In the genomic region with DNA sequence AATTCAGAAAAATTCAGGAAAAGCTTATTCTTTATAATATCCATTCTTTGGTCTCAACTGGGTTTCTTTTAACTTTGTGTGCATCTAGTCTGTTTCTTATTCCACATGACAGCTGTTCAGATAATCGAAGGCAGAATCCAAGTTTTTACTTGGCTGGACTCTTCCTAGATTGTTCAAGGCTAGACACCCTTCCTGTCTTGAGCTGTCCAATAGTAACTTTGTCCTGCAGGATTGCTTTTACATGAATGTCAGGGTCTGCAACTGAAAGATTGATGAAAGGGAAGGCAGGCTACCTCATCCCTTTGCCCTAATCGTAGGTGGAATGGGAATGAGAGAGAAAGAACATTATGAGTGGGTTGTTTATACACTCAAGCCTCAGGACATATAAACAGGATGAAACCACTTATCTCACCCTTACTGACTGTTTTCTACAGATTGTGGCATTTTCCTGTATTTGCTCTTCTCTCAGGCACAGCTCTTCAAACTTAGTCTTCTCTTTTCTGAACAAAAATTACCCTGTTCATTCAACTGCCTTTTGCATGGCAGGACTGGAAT, we compare ENCODE assay signal across 29 cellular contexts.
DNase-seq lines count a peak whose midpoint lies in the region; ATAC-seq, FAIRE-seq and TF ChIP-seq lines count a peak whose summit lies in the region.
"Had no signal": no experiment of that assay in that cellular context is flagged by ENCODE, and none has a peak within 500 bp of the region (broad histone marks: within the 10 kb centered on the region; RNA-seq: fewer than 3 reads in every experiment).

No MANE protein-coding gene starts in this region.

- H3K27ac ChIP-seq in liver (ENCODE audit: low read depth in 1 of 2, low read length in 2 of 2) = no peak overlapping the region
- H3K27ac ChIP-seq in HepG2 (ENCODE audit: extremely low read length, insufficient read depth, low read length) = no peak overlapping the region
- no peak overlapping the region for H3K27ac ChIP-seq in endothelial cell of umbilical vein (ENCODE audit: insufficient read depth, low read depth, low read length)
- H3K27ac ChIP-seq: A549; BLaER1 treated with 17β-estradiol and CSF1 and Interleukin-3, amounts not matched to agents 10 nM and 100 nM had no signal

- H2AFZ ChIP-seq in HepG2 (ENCODE audit: low read length) (no peak overlapping the region), endothelial cell of umbilical vein (ENCODE audit: low read depth, low read length) (no peak overlapping the region)

- TF ChIP-seq RAD21 in liver (IDR thresholded peaks at IDR 0.05) (no peak), HepG2 (CRISPR knock-in tag; IDR thresholded peaks at IDR 0.05) (no peak)

- TF ChIP-seq POLR2A in HepG2 (IDR thresholded peaks at IDR 0.05; ENCODE audit: insufficient read depth in 1 of 2, low read depth in 2 of 2, low read length in 2 of 2) = no peak
- TF ChIP-seq POLR2A in endothelial cell of umbilical vein (IDR thresholded peaks at IDR 0.05; ENCODE audit: low read depth, low read length) = no peak

- no peak for TF ChIP-seq EP300 in HepG2 (IDR thresholded peaks at IDR 0.05; ENCODE audit: low read depth in 2 of 2, low read length in 2 of 2)
- TF ChIP-seq EP300 in HepG2 (CRISPR knock-in tag; IDR thresholded peaks at IDR 0.05; ENCODE audit: borderline replicate concordance) = no peak

- POLR2A ChIA-PET in HepG2 (lab: Yijun Ruan, JAX) = no interaction called here
- POLR2A ChIA-PET in endothelial cell of umbilical vein (lab: Charles Lee) = no interaction called here

- H3K4me2 ChIP-seq in HepG2 (ENCODE audit: low read depth, low read length) (no peak overlapping the region), endothelial cell of umbilical vein (ENCODE audit: insufficient read depth, low read length) (no peak overlapping the region)
- H3K4me2 ChIP-seq: A549; BLaER1 treated with 17β-estradiol and CSF1 and Interleukin-3, amounts not matched to agents 10 nM and 100 nM; SK-N-SH had no signal

- H3K9me3 ChIP-seq in liver (ENCODE audit: control insufficient read depth in 4 of 4, low read length in 3 of 4) = no peaks in the 10 kb centered on the region
- no peaks in the 10 kb centered on the region for H3K9me3 ChIP-seq in HepG2 (ENCODE audit: low read length)
- H3K9me3 ChIP-seq in endothelial cell of umbilical vein (replicated peaks; ENCODE audit: control insufficient read depth, insufficient read depth, low read length) = no peaks in the 10 kb centered on the region
- H3K9me3 ChIP-seq: A549; BLaER1 treated with 17β-estradiol and CSF1 and Interleukin-3, amounts not matched to agents 10 nM and 100 nM; MG63; SK-N-SH had no signal

- H3K27me3 ChIP-seq in liver (ENCODE audit: control insufficient read depth in 4 of 4, insufficient read depth in 4 of 4, low read length in 3 of 4) = no peaks in the 10 kb centered on the region
- H3K27me3 ChIP-seq in HepG2 (ENCODE audit: control insufficient read depth in 1 of 2, insufficient read depth in 2 of 2, low read length in 2 of 2) = no peaks in the 10 kb centered on the region
- H3K27me3 ChIP-seq in endothelial cell of umbilical vein (ENCODE audit: control insufficient read depth in 2 of 2, insufficient read depth in 2 of 2, low read length in 2 of 2) = no peaks in the 10 kb centered on the region
- H3K27me3 ChIP-seq: BLaER1 treated with 17β-estradiol and CSF1 and Interleukin-3, amounts not matched to agents 10 nM and 100 nM; MG63 had no signal

- in situ Hi-C loops in HepG2 (cut with HindIII; ENCODE audit: extremely low pct_ligation_motif_present, low pct_unique_long_range_greater_than_20kb) = no loop called here

- TF ChIP-seq CTCF in liver (IDR thresholded peaks at IDR 0.05; ENCODE audit: low read depth, low read length, missing input control) (no peak), HepG2 (CRISPR knock-in tag; IDR thresholded peaks at IDR 0.05) (no peak), endothelial cell of umbilical vein (IDR thresholded peaks at IDR 0.05; ENCODE audit: extremely low read depth in 1 of 2, insufficient read depth in 1 of 2, low read depth in 1 of 2, low read length in 2 of 2) (no peak)

- dilution Hi-C loops in endothelial cell of umbilical vein (cut with MboI; ENCODE audit: extremely low pct_ligation_motif_present, low sequenced_read_pairs) = no loop called here

- no peaks in the 10 kb centered on the region for H3K9me1 ChIP-seq in endothelial cell of umbilical vein (replicated peaks; ENCODE audit: control insufficient read depth, extremely low read depth, insufficient read depth, low read length)

- WGBS in liver = 69% methylated on average over 2 of the region's 2 CpGs
- 36% methylated on average over 2 of the region's 2 CpGs for WGBS in HepG2 (ENCODE audit: low lambda C conversion rate)

- H3K9ac ChIP-seq in liver (ENCODE audit: low read depth in 1 of 2, low read length in 2 of 2) (no peak overlapping the region), HepG2 (ENCODE audit: insufficient read depth, low read depth, low read length) (no peak overlapping the region), endothelial cell of umbilical vein (replicated peaks; ENCODE audit: extremely low read depth, insufficient read depth, low read length) (no peak overlapping the region)
- H3K9ac ChIP-seq: BLaER1 treated with 17β-estradiol and CSF1 and Interleukin-3, amounts not matched to agents 10 nM and 100 nM; SK-N-SH had no signal

- H4K20me1 ChIP-seq in HepG2 (ENCODE audit: insufficient read depth, low read length) = no peaks in the 10 kb centered on the region
- H4K20me1 ChIP-seq in endothelial cell of umbilical vein (replicated peaks; ENCODE audit: control insufficient read depth, extremely low read depth, insufficient read depth, low read length) = no peaks in the 10 kb centered on the region
- H4K20me1 ChIP-seq: BLaER1 treated with 17β-estradiol and CSF1 and Interleukin-3, amounts not matched to agents 10 nM and 100 nM had no signal

- H3K79me2 ChIP-seq in HepG2 (ENCODE audit: insufficient read depth, low read length) (no peaks in the 10 kb centered on the region), endothelial cell of umbilical vein (ENCODE audit: control insufficient read depth, insufficient read depth, low read length) (no peaks in the 10 kb centered on the region)

- H3K36me3 ChIP-seq in liver (ENCODE audit: control insufficient read depth in 4 of 4, insufficient read depth in 3 of 4, low read depth in 1 of 4, low read length in 3 of 4) (no peaks in the 10 kb centered on the region), HepG2 (replicated peaks in 1 of 2; ENCODE audit: control insufficient read depth in 1 of 2, insufficient read depth in 2 of 2, low read length in 2 of 2) (no peaks in the 10 kb centered on the region), endothelial cell of umbilical vein (ENCODE audit: control insufficient read depth in 2 of 2, extremely low read depth in 1 of 2, insufficient read depth in 2 of 2, low read length in 2 of 2) (no peaks in the 10 kb centered on the region)
- H3K36me3 ChIP-seq: BLaER1 treated with 17β-estradiol and CSF1 and Interleukin-3, amounts not matched to agents 10 nM and 100 nM; MG63 had no signal

- ATAC-seq in HepG2 (no peak), GM21717 (IDR thresholded peaks at IDR 0.05; ENCODE audit: unreplicated experiment) (no peak), GM18511 (IDR thresholded peaks at IDR 0.05; ENCODE audit: unreplicated experiment) (no peak)
- ATAC-seq: A549, PC-3 had no signal

- intact Hi-C loops in HepG2 (cut with micrococcal nuclease; ENCODE audit: unreplicated experiment) (no loop called here), endothelial cell of umbilical vein (cut with micrococcal nuclease) (no loop called here)

- CTCF ChIA-PET in HepG2 (lab: Yijun Ruan, JAX; ENCODE audit: low intra/inter-chr PET ratio, low total read pairs) = no interaction called here
- CTCF ChIA-PET in endothelial cell of umbilical vein (lab: Charles Lee) = interaction anchor here (1.2 kb wide), 1 partner anchor 83 kb away, joined by 3 read pairs; no protein-coding TSS in a partner anchor

- H3K4me1 ChIP-seq in liver (ENCODE audit: control insufficient read depth in 4 of 4, insufficient read depth in 4 of 4, low read length in 3 of 4) = peaks cover 0 to 8% (median 0%) of the 10 kb centered on the region in 4 donors
- H3K4me1 ChIP-seq in HepG2 (ENCODE audit: insufficient read depth, low read length) = peaks cover 13% of the 10 kb centered on the region; the same call in 1 of the 2 replicates
- peaks cover 13% of the 10 kb centered on the region for H3K4me1 ChIP-seq in endothelial cell of umbilical vein (ENCODE audit: control insufficient read depth, extremely low read depth, insufficient read depth, low read length)
- H3K4me1 ChIP-seq: A549 had no signal

- FAIRE-seq in HepG2 (lab: Jason Lieb, UNC) (no peak), endothelial cell of umbilical vein (lab: Jason Lieb, UNC) (no peak)
- FAIRE-seq: A549, GM12891, GM19239 had no signal

- H3K4me3 ChIP-seq in liver (ENCODE audit: low read depth in 1 of 3, low read length in 3 of 3) = no peak overlapping the region
- H3K4me3 ChIP-seq in HepG2 (replicated peaks in 1 of 3; ENCODE audit: insufficient read depth in 1 of 3, low read depth in 2 of 3, low read length in 3 of 3) = no peak overlapping the region
- H3K4me3 ChIP-seq in endothelial cell of umbilical vein (replicated peaks in 1 of 3; ENCODE audit: insufficient read depth in 1 of 3, low read depth in 1 of 3, low read length in 3 of 3) = no peak overlapping the region
- H3K4me3 ChIP-seq: A549; BLaER1 treated with 17β-estradiol and CSF1 and Interleukin-3, amounts not matched to agents 10 nM and 100 nM; MG63 had no signal

- no peak for DNase-seq in HepG2 (ENCODE audit: low spot score)
- peak; percentile 80 for DNase-seq in NCI-H2029 treated with DMSO at 0.1 percent for 48 hours (lab: John Stamatoyannopoulos, UW)
- peak; percentile 60 for DNase-seq in endothelial cell of umbilical vein (ENCODE audit: low read depth, low spot score)
- no peak for DNase-seq in 8988T
- DNase-seq in stimulated activated CD4-positive, alpha-beta T cell treated with anti-CD3 and anti-CD28 coated beads, Interleukin-2, amount 100 ng/mL, for 24 hours = no peak
- DNase-seq: AML-193; CD4-positive, alpha-beta T cell; COR-L47; DMS79 treated with DMSO at 0.1 percent for 48 hours; GF-D8; H7; KBM-7; MG63; NCI-H1105 treated with DMSO at 0.1 percent for 48 hours; NCI-H146; NCI-H2081; NCI-H526; NCI-H82; NK-92 treated with Interleukin-12 subunit alpha and Interleukin-12 subunit beta, amount 100 ng/mL, for 24 hours; PC-3; SK-N-SH; SW 1271 had no signal

- BruUV-seq in HepG2 (replicated peaks; lab: Mats Ljungman, UMichigan) (no TSS peak), endothelial cell of umbilical vein (replicated peaks; lab: Mats Ljungman, UMichigan) (no TSS peak)

TF ChIP-seq in HepG2, 621 proteins besides CTCF, POLR2A, EP300 and RAD21:
- TF ChIP-seq, protein P1, sequence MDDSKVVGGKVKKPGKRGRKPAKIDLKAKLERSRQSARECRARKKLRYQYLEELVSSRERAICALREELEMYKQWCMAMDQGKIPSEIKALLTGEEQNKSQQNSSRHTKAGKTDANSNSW (CRISPR knock-in tag; IDR thresholded peaks at IDR 0.05; ENCODE audit: borderline replicate concordance) = no peak
- no peak for TF ChIP-seq PHB2 (IDR thresholded peaks at IDR 0.05; ENCODE audit: partially characterized antibody)

TF ChIP-seq in endothelial cell of umbilical vein, 7 proteins besides CTCF, POLR2A, EP300 and RAD21 (continues in another document):
- TF ChIP-seq FOS (IDR thresholded peaks at IDR 0.05; ENCODE audit: borderline replicate concordance, insufficient read depth, low read length) = no peak

Comparison
In these comparisons a context has a peak if more than half of its experiments do, and no peak if none do; other contexts are left out.
1. DNase-seq: peak in NCI-H2029 treated with DMSO at 0.1 percent for 48 hours (single experiment) and endothelial cell of umbilical vein (single experiment); none in HepG2 (single experiment), 8988T (single experiment) and stimulated activated CD4-positive, alpha-beta T cell treated with anti-CD3 and anti-CD28 coated beads, Interleukin-2, amount 100 ng/mL, for 24 hours (0 of 2).